Comparison of ENCODE assay signal across 25 cellular contexts in genomic region chr3:16810013-16810412, GRCh38.
DNase-seq lines count a peak whose midpoint lies in the region; ATAC-seq, FAIRE-seq and TF ChIP-seq lines count a peak whose summit lies in the region.
"Had no signal": no experiment of that assay in that cellular context is flagged by ENCODE, and none has a peak within 500 bp of the region (broad histone marks: within the 10 kb centered on the region; RNA-seq: fewer than 3 reads in every experiment).

No MANE protein-coding gene starts in this region.

- H2AFZ ChIP-seq in HepG2 (ENCODE audit: low read length), result no peak overlapping the region

- no peak for TF ChIP-seq EP300 in HepG2 (IDR thresholded peaks at IDR 0.05; ENCODE audit: low read depth in 2 of 2, low read length in 2 of 2)
- TF ChIP-seq EP300 in HepG2 (CRISPR knock-in tag; IDR thresholded peaks at IDR 0.05; ENCODE audit: borderline replicate concordance), result no peak

- DNase-seq in HepG2 (ENCODE audit: low spot score), result no peak
- no peak for DNase-seq in right lobe of liver
- DNase-seq in adipocyte (ENCODE audit: low read depth), result peak; percentile 58
- DNase-seq in fibroblast of pulmonary artery (ENCODE audit: low read depth), result peak; percentile 13
- no peak for DNase-seq in SHP77 (lab: John Stamatoyannopoulos, UW)
- DNase-seq in HT-29 (ENCODE audit: low spot score), result no peak
- DNase-seq: AML-193; CD4-positive, alpha-beta T cell; GOT3; NCI-H1092 treated with DMSO at 0.1 percent for 48 hours; NCI-H1436 treated with DMSO at 0.1 percent for 48 hours; NCI-H187 treated with DMSO at 0.1 percent for 48 hours; NCI-H446 treated with DMSO at 0.1 percent for 48 hours; NCI-H526; NCI-H82; NK-92 treated with Interleukin-12 subunit alpha and Interleukin-12 subunit beta, amount 100 ng/mL, for 24 hours; PC-3; T-cell had no signal

- ATAC-seq in HepG2 (no peak), right lobe of liver (no peak), GM19452 (IDR thresholded peaks at IDR 0.05; ENCODE audit: unreplicated experiment) (no peak)
- ATAC-seq: A549, HCT116, PC-3 had no signal

- no peaks in the 10 kb centered on the region for H3K9me3 ChIP-seq in HepG2 (ENCODE audit: low read length)
- H3K9me3 ChIP-seq in right lobe of liver, result no peaks in the 10 kb centered on the region
- H3K9me3 ChIP-seq in adipocyte (ENCODE audit: control insufficient read depth, low read length), result no peaks in the 10 kb centered on the region
- H3K9me3 ChIP-seq in subcutaneous abdominal adipose tissue (ENCODE audit: control insufficient read depth in 5 of 5, low read length in 5 of 5), result no peaks in the 10 kb centered on the region
- H3K9me3 ChIP-seq: A549 had no signal

- no peaks in the 10 kb centered on the region for H4K20me1 ChIP-seq in HepG2 (ENCODE audit: insufficient read depth, low read length)
- H4K20me1 ChIP-seq: BLaER1 treated with 17β-estradiol and CSF1 and Interleukin-3, amounts not matched to agents 10 nM and 100 nM had no signal

- no peak for TF ChIP-seq RAD21 in HepG2 (CRISPR knock-in tag; IDR thresholded peaks at IDR 0.05)

- no peaks in the 10 kb centered on the region for H3K27me3 ChIP-seq in HepG2 (ENCODE audit: control insufficient read depth in 1 of 2, insufficient read depth in 2 of 2, low read length in 2 of 2)
- H3K27me3 ChIP-seq in right lobe of liver, result no peaks in the 10 kb centered on the region
- no peaks in the 10 kb centered on the region for H3K27me3 ChIP-seq in adipocyte (replicated peaks; ENCODE audit: control insufficient read depth, insufficient read depth, low read length)
- H3K27me3 ChIP-seq in subcutaneous abdominal adipose tissue (ENCODE audit: control insufficient read depth in 5 of 5, insufficient read depth in 4 of 5, low read length in 5 of 5), result no peaks in the 10 kb centered on the region
- H3K27me3 ChIP-seq: BLaER1 treated with 17β-estradiol and CSF1 and Interleukin-3, amounts not matched to agents 10 nM and 100 nM had no signal

- BruUV-seq in HepG2 (replicated peaks; lab: Mats Ljungman, UMichigan), result no TSS peak

- H3K79me2 ChIP-seq in HepG2 (ENCODE audit: insufficient read depth, low read length), result no peaks in the 10 kb centered on the region

- CTCF ChIA-PET in HepG2 (lab: Yijun Ruan, JAX; ENCODE audit: low intra/inter-chr PET ratio, low total read pairs), result no interaction called here

- in situ Hi-C loops in HepG2 (cut with HindIII; ENCODE audit: extremely low pct_ligation_motif_present, low pct_unique_long_range_greater_than_20kb), result no loop called here

- WGBS in HepG2 (ENCODE audit: low lambda C conversion rate), result 40% methylated on average over 2 of the region's 2 CpGs
- 78% methylated on average over 2 of the region's 2 CpGs for WGBS in right lobe of liver (ENCODE audit: insufficient coverage, low coverage, low lambda C conversion rate, missing lambda C conversion rate)

- no peak overlapping the region for H3K9ac ChIP-seq in HepG2 (ENCODE audit: insufficient read depth, low read depth, low read length)
- H3K9ac ChIP-seq in adipocyte (ENCODE audit: low read length), result peak overlapping the region; percentile 41
- H3K9ac ChIP-seq in subcutaneous abdominal adipose tissue (ENCODE audit: low read length in 5 of 5), result no peak overlapping the region
- H3K9ac ChIP-seq: BLaER1 treated with 17β-estradiol and CSF1 and Interleukin-3, amounts not matched to agents 10 nM and 100 nM had no signal

- intact Hi-C loops in HepG2 (cut with micrococcal nuclease; ENCODE audit: unreplicated experiment), result no loop called here
- intact Hi-C loops in right lobe of liver (cut with DNase I), result no loop called here

- H3K4me1 ChIP-seq in HepG2 (ENCODE audit: insufficient read depth, low read length) (no peaks in the 10 kb centered on the region), right lobe of liver (no peaks in the 10 kb centered on the region), adipocyte (ENCODE audit: control insufficient read depth, insufficient read depth, low read length) (peaks cover 46% of the 10 kb centered on the region), subcutaneous abdominal adipose tissue (ENCODE audit: control insufficient read depth in 5 of 5, insufficient read depth in 5 of 5, low read length in 5 of 5) (peaks cover 0 to 27% (median 25%) of the 10 kb centered on the region in 5 donors)
- H3K4me1 ChIP-seq: A549 had no signal

- H3K4me3 ChIP-seq in HepG2 (replicated peaks in 1 of 3; ENCODE audit: insufficient read depth in 1 of 3, low read depth in 2 of 3, low read length in 3 of 3) (no peak overlapping the region), right lobe of liver (no peak overlapping the region), adipocyte (ENCODE audit: low read length) (peak overlapping the region; percentile 50), fibroblast of pulmonary artery (replicated peaks; ENCODE audit: low read depth, low read length) (no peak overlapping the region), subcutaneous abdominal adipose tissue (ENCODE audit: low read depth in 1 of 5, low read length in 5 of 5) (peak overlapping the region in 1 of 5 donors; percentile 10)
- H3K4me3 ChIP-seq: A549; BLaER1 treated with 17β-estradiol and CSF1 and Interleukin-3, amounts not matched to agents 10 nM and 100 nM had no signal

- no peak overlapping the region for H3K27ac ChIP-seq in HepG2 (ENCODE audit: extremely low read length, insufficient read depth, low read length)
- no peak overlapping the region for H3K27ac ChIP-seq in right lobe of liver
- peak overlapping the region; percentile 27 for H3K27ac ChIP-seq in subcutaneous abdominal adipose tissue (ENCODE audit: low read depth, low read length)
- H3K27ac ChIP-seq: A549; BLaER1 treated with 17β-estradiol and CSF1 and Interleukin-3, amounts not matched to agents 10 nM and 100 nM; HL-60 had no signal

- H3K36me3 ChIP-seq in HepG2 (replicated peaks in 1 of 2; ENCODE audit: control insufficient read depth in 1 of 2, insufficient read depth in 2 of 2, low read length in 2 of 2), result no peaks in the 10 kb centered on the region
- H3K36me3 ChIP-seq in right lobe of liver, result no peaks in the 10 kb centered on the region
- no peaks in the 10 kb centered on the region for H3K36me3 ChIP-seq in adipocyte (ENCODE audit: control insufficient read depth, insufficient read depth, low read length, severe bottlenecking)
- no peaks in the 10 kb centered on the region for H3K36me3 ChIP-seq in subcutaneous abdominal adipose tissue (ENCODE audit: control insufficient read depth in 5 of 5, insufficient read depth in 5 of 5, low read length in 5 of 5)
- H3K36me3 ChIP-seq: BLaER1 treated with 17β-estradiol and CSF1 and Interleukin-3, amounts not matched to agents 10 nM and 100 nM had no signal

- FAIRE-seq in HepG2 (lab: Jason Lieb, UNC), result no peak
- FAIRE-seq: A549, D721Med had no signal

- TF ChIP-seq POLR2A in HepG2 (IDR thresholded peaks at IDR 0.05; ENCODE audit: insufficient read depth in 1 of 2, low read depth in 2 of 2, low read length in 2 of 2) (no peak), right lobe of liver (IDR thresholded peaks at IDR 0.05) (no peak)

- TF ChIP-seq CTCF in HepG2 (CRISPR knock-in tag; IDR thresholded peaks at IDR 0.05) (no peak), right lobe of liver (IDR thresholded peaks at IDR 0.05) (no peak), fibroblast of pulmonary artery (IDR thresholded peaks at IDR 0.05; ENCODE audit: low read length, missing control alignments) (no peak)

- POLR2A ChIA-PET in HepG2 (lab: Yijun Ruan, JAX), result no interaction called here

- no peak overlapping the region for H3K4me2 ChIP-seq in HepG2 (ENCODE audit: low read depth, low read length)
- H3K4me2 ChIP-seq: A549 had no signal

TF ChIP-seq in HepG2, 621 proteins besides CTCF, POLR2A, EP300 and RAD21:
- TF ChIP-seq CEBPB (IDR thresholded peaks at IDR 0.05; ENCODE audit: borderline replicate concordance, low read depth, low read length) (peak; percentile 66), ZNF576 (CRISPR knock-in tag; IDR thresholded peaks at IDR 0.05) (no peak)

Comparison
In these comparisons a context has a peak if more than half of its experiments do, and no peak if none do; other contexts are left out.
1. DNase-seq: peak in adipocyte (single experiment) and fibroblast of pulmonary artery (single experiment); none in HepG2 (single experiment), right lobe of liver (0 of 3), SHP77 (0 of 2) and HT-29 (single experiment).